In the genomic region with DNA sequence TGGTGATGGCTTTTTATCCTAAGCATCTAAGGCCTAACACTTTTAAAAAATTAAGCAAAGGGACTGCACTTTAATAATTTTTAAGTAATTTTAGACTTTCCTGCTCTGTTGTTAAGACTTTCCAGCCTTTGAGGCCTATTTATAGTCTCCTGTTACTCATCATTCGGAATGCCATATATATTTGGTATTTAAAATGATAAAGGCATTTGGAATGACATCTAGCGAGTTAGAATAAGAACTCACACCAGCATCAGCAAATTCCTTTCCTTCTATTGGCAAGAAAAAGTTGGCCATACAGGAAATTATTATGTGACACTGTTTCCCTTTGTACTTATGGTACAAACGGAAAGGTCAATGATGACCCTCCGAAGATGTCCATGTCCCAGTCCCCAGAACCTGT, we compare ENCODE assay signal across 15 cellular contexts.
DNase-seq lines count a peak whose midpoint lies in the region; ATAC-seq, FAIRE-seq and TF ChIP-seq lines count a peak whose summit lies in the region.
"Had no signal": no experiment of that assay in that cellular context is flagged by ENCODE, and none has a peak within 500 bp of the region (broad histone marks: within the 10 kb centered on the region; RNA-seq: fewer than 3 reads in every experiment).

No MANE protein-coding gene starts in this region.

- H3K79me2 ChIP-seq in ACC112 (ENCODE audit: control insufficient read depth, insufficient read depth, low read length, unreplicated experiment), result no peaks in the 10 kb centered on the region

- H3K36me3 Mint-ChIP-seq in chondrocyte (ENCODE audit: low read depth) (no peaks in the 10 kb centered on the region), Caco-2 (ENCODE audit: insufficient read depth, unreplicated experiment) (no peaks in the 10 kb centered on the region)
- no peaks in the 10 kb centered on the region for H3K36me3 Mint-ChIP-seq in activated CD8-positive, alpha-beta T cell treated with anti-CD3 and anti-CD28 coated beads for 36 hours (ENCODE audit: low read depth)

- intact Hi-C loops in activated CD8-positive, alpha-beta T cell treated with anti-CD3 and anti-CD28 coated beads for 36 hours (cut with micrococcal nuclease), result no loop called here
- intact Hi-C loops in Caco-2 (cut with micrococcal nuclease; ENCODE audit: unreplicated experiment), result no loop called here

- H3K9me3 ChIP-seq in mesenchymal stem cell (ENCODE audit: control insufficient read depth, low read length) (no peaks in the 10 kb centered on the region), Caco-2 (no peaks in the 10 kb centered on the region)
- H3K9me3 ChIP-seq: tibial nerve had no signal

- H2BK15ac ChIP-seq in mesenchymal stem cell (ENCODE audit: low read depth, poor library complexity, severe bottlenecking), result no peak overlapping the region

- H3K18ac ChIP-seq in mesenchymal stem cell (ENCODE audit: low read depth in 1 of 2, low read length in 2 of 2), result peak overlapping the region in 1 of 2 experiments; percentile 34

- no peak overlapping the region for H3K4ac ChIP-seq in mesenchymal stem cell (ENCODE audit: low read depth in 1 of 2, low read length in 2 of 2)

- H3K9me3 Mint-ChIP-seq in chondrocyte (ENCODE audit: low read depth) (peaks cover 14% of the 10 kb centered on the region), Caco-2 (ENCODE audit: unreplicated experiment) (no peaks in the 10 kb centered on the region)
- peaks cover 3% of the 10 kb centered on the region for H3K9me3 Mint-ChIP-seq in activated CD8-positive, alpha-beta T cell treated with anti-CD3 and anti-CD28 coated beads for 36 hours

- no peak overlapping the region for H3K23ac ChIP-seq in mesenchymal stem cell (ENCODE audit: low read length in 2 of 2)

- FAIRE-seq in HTR-8/SVneo (lab: Jason Lieb, UNC), result no peak
- FAIRE-seq: GM12891 had no signal

- H3K14ac ChIP-seq in mesenchymal stem cell (ENCODE audit: low read length in 2 of 2), result no peak overlapping the region

- H4K91ac ChIP-seq in mesenchymal stem cell (ENCODE audit: low read length), result no peak overlapping the region

- peak overlapping the region; percentile 36 for H3K9ac ChIP-seq in mesenchymal stem cell (ENCODE audit: low read length)

- POLR2A ChIA-PET in activated CD8-positive, alpha-beta T cell treated with anti-CD3 and anti-CD28 coated beads for 36 hours (lab: Charles Lee), result no interaction called here
- POLR2A ChIA-PET in Caco-2 (lab: Charles Lee), result no interaction called here

- peak overlapping the region in 1 of 2 experiments; percentile 66 for H2BK12ac ChIP-seq in mesenchymal stem cell (ENCODE audit: low read length in 2 of 2)

- H3K4me3 Mint-ChIP-seq in chondrocyte (ENCODE audit: unreplicated experiment), result no peak overlapping the region
- H3K4me3 Mint-ChIP-seq in activated CD8-positive, alpha-beta T cell treated with anti-CD3 and anti-CD28 coated beads for 36 hours, result no peak overlapping the region
- H3K4me3 Mint-ChIP-seq in Caco-2 (ENCODE audit: unreplicated experiment), result no peak overlapping the region
- H3K4me3 Mint-ChIP-seq: GM23338; T-helper 2 cell treated with Interferon-gamma antibody and Interleukin-4, amounts not matched to agents 5 μg/mL and 100 μg/mL, for 36 hours had no signal

- TF ChIP-seq CTCF in chondrocyte (IDR thresholded peaks at IDR 0.05) (peak; percentile 7), Caco-2 (IDR thresholded peaks at IDR 0.05; ENCODE audit: insufficient read depth in 1 of 2, low read depth in 1 of 2, low read length in 1 of 2, severe bottlenecking in 1 of 2, unreplicated experiment in 1 of 2) (no peak)
- TF ChIP-seq CTCF in activated CD8-positive, alpha-beta T cell treated with anti-CD3 and anti-CD28 coated beads for 36 hours (IDR thresholded peaks at IDR 0.05), result no peak

- H3K4me1 Mint-ChIP-seq in chondrocyte (ENCODE audit: low read depth) (peaks cover 11% of the 10 kb centered on the region), Caco-2 (ENCODE audit: low read depth, unreplicated experiment) (no peaks in the 10 kb centered on the region)
- peaks cover 14% of the 10 kb centered on the region for H3K4me1 Mint-ChIP-seq in activated CD8-positive, alpha-beta T cell treated with anti-CD3 and anti-CD28 coated beads for 36 hours (ENCODE audit: low read depth)

- WGBS in mesenchymal stem cell, result 0% methylated on average over 1 of the region's 4 CpGs

- H3K36me3 ChIP-seq in ACC112 (ENCODE audit: insufficient read depth, low read length), result no peaks in the 10 kb centered on the region
- H3K36me3 ChIP-seq in mesenchymal stem cell (ENCODE audit: control insufficient read depth in 1 of 2, insufficient read depth in 2 of 2, low read depth in 1 of 2, low read length in 2 of 2), result peaks cover 0 to 6% of the 10 kb centered on the region in 2 experiments
- H3K36me3 ChIP-seq in Caco-2 (ENCODE audit: control insufficient read depth, insufficient read depth, low read length), result no peaks in the 10 kb centered on the region
- H3K36me3 ChIP-seq: tibial nerve had no signal

- BruUV-seq in Caco-2 (replicated peaks; lab: Mats Ljungman, UMichigan), result no TSS peak

- no peaks in the 10 kb centered on the region for H3K79me1 ChIP-seq in mesenchymal stem cell (replicated peaks; ENCODE audit: low read length, poor library complexity, severe bottlenecking)

- peak overlapping the region; percentile 19 for H2AK5ac ChIP-seq in mesenchymal stem cell (ENCODE audit: low read length, severe bottlenecking)

- H3K27me3 ChIP-seq in ACC112 (ENCODE audit: insufficient read depth, low read length) (no peaks in the 10 kb centered on the region), mesenchymal stem cell (ENCODE audit: control insufficient read depth in 1 of 2, insufficient read depth in 1 of 2, low read length in 2 of 2) (no peaks in the 10 kb centered on the region), Caco-2 (replicated peaks; ENCODE audit: control insufficient read depth, insufficient read depth, low read length) (no peaks in the 10 kb centered on the region)

- H3K27ac Mint-ChIP-seq in chondrocyte (ENCODE audit: unreplicated experiment) (peak overlapping the region; percentile 90), Caco-2 (ENCODE audit: unreplicated experiment) (no peak overlapping the region)
- no peak overlapping the region for H3K27ac Mint-ChIP-seq in activated CD8-positive, alpha-beta T cell treated with anti-CD3 and anti-CD28 coated beads for 36 hours
- H3K27ac Mint-ChIP-seq: GM23338; T-helper 2 cell treated with Interferon-gamma antibody and Interleukin-4, amounts not matched to agents 5 μg/mL and 100 μg/mL, for 36 hours had no signal

- peaks cover 29% of the 10 kb centered on the region for H3K4me1 ChIP-seq in ACC112 (ENCODE audit: control insufficient read depth, insufficient read depth, low read length, unreplicated experiment)
- H3K4me1 ChIP-seq in mesenchymal stem cell (ENCODE audit: control insufficient read depth, insufficient read depth, low read depth, low read length), result peaks cover 13% of the 10 kb centered on the region
- H3K4me1 ChIP-seq in Caco-2, result no peaks in the 10 kb centered on the region

- DNase-seq in HTR-8/SVneo (ENCODE audit: insufficient read length, low spot score) (peak; percentile 58), chondrocyte (ENCODE audit: low spot score) (no peak), mesenchymal stem cell (peak; percentile 79), substantia nigra (lab: John Stamatoyannopoulos, UW) (no peak), Caco-2 (no peak)
- no peak for DNase-seq in activated CD8-positive, alpha-beta T cell treated with anti-CD3 and anti-CD28 coated beads for 36 hours
- DNase-seq: activated effector memory CD4-positive, alpha-beta T cell treated with Interleukin-2 at 50 U/mL for 16 hours; naive thymus-derived CD8-positive, alpha-beta T cell had no signal

- H3K4me2 ChIP-seq in mesenchymal stem cell (ENCODE audit: low read length, poor library complexity, severe bottlenecking), result no peak overlapping the region
- H3K4me2 ChIP-seq: GM23338 had no signal

- no peak for ATAC-seq in activated CD8-positive, alpha-beta T cell treated with anti-CD3 and anti-CD28 coated beads for 36 hours
- ATAC-seq in HG02588 (IDR thresholded peaks at IDR 0.05; ENCODE audit: unreplicated experiment), result no peak
- ATAC-seq: esophagus mucosa; GM23338; naive thymus-derived CD8-positive, alpha-beta T cell had no signal

- CTCF ChIA-PET in activated CD8-positive, alpha-beta T cell treated with anti-CD3 and anti-CD28 coated beads for 36 hours (lab: Charles Lee), result interaction anchor here (2.1 kb wide), 1 partner anchor 12 kb away, joined by 5 read pairs; no protein-coding TSS in a partner anchor
- CTCF ChIA-PET in Caco-2 (lab: Charles Lee), result no interaction called here

- peak overlapping the region; percentile 65 for H3K27ac ChIP-seq in ACC112 (ENCODE audit: low read depth, low read length)
- H3K27ac ChIP-seq in mesenchymal stem cell (ENCODE audit: low read length, poor library complexity, severe bottlenecking), result peak overlapping the region; percentile 58
- H3K27ac ChIP-seq in substantia nigra (ENCODE audit: low read depth, low read length, poor library complexity, severe bottlenecking), result no peak overlapping the region
- H3K27ac ChIP-seq: tibial nerve had no signal

- H3K27me3 Mint-ChIP-seq in chondrocyte (ENCODE audit: low read depth) (no peaks in the 10 kb centered on the region), Caco-2 (ENCODE audit: insufficient read depth, unreplicated experiment) (peaks cover 3% of the 10 kb centered on the region)
- peaks cover 25% of the 10 kb centered on the region for H3K27me3 Mint-ChIP-seq in activated CD8-positive, alpha-beta T cell treated with anti-CD3 and anti-CD28 coated beads for 36 hours

- no peak overlapping the region for H4K8ac ChIP-seq in mesenchymal stem cell (ENCODE audit: low read length)

- H3K4me3 ChIP-seq in ACC112 (ENCODE audit: low read depth, low read length) (no peak overlapping the region), mesenchymal stem cell (ENCODE audit: insufficient read depth in 1 of 2, low read depth in 1 of 2, low read length in 2 of 2) (no peak overlapping the region), Caco-2 (ENCODE audit: low read depth, low read length) (no peak overlapping the region)
- H3K4me3 ChIP-seq: GM23338, tibial nerve had no signal

- no peak overlapping the region for H2BK120ac ChIP-seq in mesenchymal stem cell (ENCODE audit: low read depth, low read length)

- H2AFZ ChIP-seq in ACC112 (ENCODE audit: low read length, unreplicated experiment), result peak overlapping the region; percentile 34
- H2AFZ ChIP-seq in mesenchymal stem cell (ENCODE audit: low read depth, low read length), result no peak overlapping the region
- H2AFZ ChIP-seq: GM23338 had no signal

- H2BK5ac ChIP-seq in mesenchymal stem cell (ENCODE audit: low read depth, low read length, poor library complexity, severe bottlenecking), result peak overlapping the region; percentile 44

Comparison
In these comparisons a context has a peak if more than half of its experiments do, and no peak if none do; other contexts are left out.
1. DNase-seq: peak in HTR-8/SVneo (single experiment) and mesenchymal stem cell (single experiment); none in chondrocyte (single experiment), activated CD8-positive, alpha-beta T cell treated with anti-CD3 and anti-CD28 coated beads for 36 hours (single experiment), substantia nigra (0 of 49) and Caco-2 (0 of 2).